ENCODE assay signal across 9 cellular contexts in genomic region chr1:11473635-11474034, GRCh38. TPM values are rescaled to one million over a fixed set of nuclear protein-coding genes. Genes with fewer than 3 reads are reported as not detected.
DNase-seq lines count a peak whose midpoint lies in the region; ATAC-seq and TF ChIP-seq lines count a peak whose summit lies in the region.
"Had no signal": no experiment of that assay in that cellular context is flagged by ENCODE, and none has a peak within 500 bp of the region (broad histone marks: within the 10 kb centered on the region; RNA-seq: fewer than 3 reads in every experiment).

No MANE protein-coding gene starts in this region.

- DNase-seq in Calu3: peak; percentile 18
- DNase-seq in HT-29 (ENCODE audit: low spot score): peak; percentile 3
- peak; percentile 66 for DNase-seq in activated CD8-positive, alpha-beta T cell treated with anti-CD3 and anti-CD28 coated beads, Interleukin-2, amount 10 ng/mL, durations not matched to agents 7 days and 5 days
- peak; percentile 94 for DNase-seq in left kidney (ENCODE audit: low read depth, low spot score)
- DNase-seq in retina: no peak
- DNase-seq in NCI-H2227 treated with DMSO at 0.1 percent for 48 hours (lab: John Stamatoyannopoulos, UW): no peak
- DNase-seq: NCI-H526 treated with DMSO at 0.1 percent for 48 hours had no signal

- no TSS peak for BruUV-seq in Calu3 (replicated peaks; lab: Mats Ljungman, UMichigan)

- H3K4me3 Mint-ChIP-seq in Calu3 (ENCODE audit: low read depth, unreplicated experiment): no peak overlapping the region
- no peak overlapping the region for H3K4me3 Mint-ChIP-seq in activated CD8-positive, alpha-beta T cell treated with anti-CD3 and anti-CD28 coated beads, Interleukin-2, amount 10 ng/mL, durations not matched to agents 7 days and 5 days
- H3K4me3 Mint-ChIP-seq: nephron had no signal

- POLR2A ChIA-PET in activated CD8-positive, alpha-beta T cell treated with anti-CD3 and anti-CD28 coated beads, Interleukin-2, amount 10 ng/mL, durations not matched to agents 7 days and 5 days (lab: Charles Lee): no interaction called here

- H3K4me1 Mint-ChIP-seq in Calu3 (ENCODE audit: low read depth, unreplicated experiment): no peaks in the 10 kb centered on the region
- peaks cover 1% of the 10 kb centered on the region for H3K4me1 Mint-ChIP-seq in activated CD8-positive, alpha-beta T cell treated with anti-CD3 and anti-CD28 coated beads, Interleukin-2, amount 10 ng/mL, durations not matched to agents 7 days and 5 days (ENCODE audit: low read depth)
- H3K4me1 Mint-ChIP-seq: nephron had no signal

- CTCF ChIA-PET in Calu3 (lab: Charles Lee): no interaction called here
- CTCF ChIA-PET in activated CD8-positive, alpha-beta T cell treated with anti-CD3 and anti-CD28 coated beads, Interleukin-2, amount 10 ng/mL, durations not matched to agents 7 days and 5 days (lab: Charles Lee): no interaction called here

- H3K36me3 Mint-ChIP-seq in Calu3 (ENCODE audit: insufficient read depth, unreplicated experiment): no peaks in the 10 kb centered on the region
- H3K36me3 Mint-ChIP-seq in activated CD8-positive, alpha-beta T cell treated with anti-CD3 and anti-CD28 coated beads, Interleukin-2, amount 10 ng/mL, durations not matched to agents 7 days and 5 days (ENCODE audit: low read depth): no peaks in the 10 kb centered on the region

- H3K9me3 Mint-ChIP-seq in Calu3 (ENCODE audit: low read depth, unreplicated experiment): no peaks in the 10 kb centered on the region
- no peaks in the 10 kb centered on the region for H3K9me3 Mint-ChIP-seq in activated CD8-positive, alpha-beta T cell treated with anti-CD3 and anti-CD28 coated beads, Interleukin-2, amount 10 ng/mL, durations not matched to agents 7 days and 5 days (ENCODE audit: insufficient read depth)
- H3K9me3 Mint-ChIP-seq: nephron had no signal

- H3K27ac Mint-ChIP-seq in Calu3 (ENCODE audit: unreplicated experiment): no peak overlapping the region
- H3K27ac Mint-ChIP-seq in activated CD8-positive, alpha-beta T cell treated with anti-CD3 and anti-CD28 coated beads, Interleukin-2, amount 10 ng/mL, durations not matched to agents 7 days and 5 days: no peak overlapping the region
- H3K27ac Mint-ChIP-seq: nephron had no signal

- intact Hi-C loops in Calu3 (cut with micrococcal nuclease; ENCODE audit: unreplicated experiment): no loop called here

- peaks cover 96% of the 10 kb centered on the region for H3K27me3 Mint-ChIP-seq in Calu3 (ENCODE audit: unreplicated experiment)
- peaks cover 19% of the 10 kb centered on the region for H3K27me3 Mint-ChIP-seq in activated CD8-positive, alpha-beta T cell treated with anti-CD3 and anti-CD28 coated beads, Interleukin-2, amount 10 ng/mL, durations not matched to agents 7 days and 5 days (ENCODE audit: low read depth)

- ATAC-seq in activated CD8-positive, alpha-beta T cell treated with anti-CD3 and anti-CD28 coated beads, Interleukin-2, amount 10 ng/mL, durations not matched to agents 7 days and 5 days: no peak
- no peak for ATAC-seq in GM21367 (IDR thresholded peaks at IDR 0.05; ENCODE audit: unreplicated experiment)

- TF ChIP-seq CTCF in Calu3 (IDR thresholded peaks at IDR 0.05; ENCODE audit: unreplicated experiment): no peak

RNA-seq across cellular contexts. Expression of gene DISP3, which starts 5.3 kb away (rescaled TPM):
- 0.86 and 1.3 TPM in 2 replicates for total RNA-seq in Calu3 (2022)
- 0.05 and 0.60 TPM in 2 replicates for total RNA-seq in HT-29 (2014; rRNA removed; shearing (Covaris generic))
- total RNA-seq in activated CD8-positive, alpha-beta T cell treated with anti-CD3 and anti-CD28 coated beads, Interleukin-2, amount 10 ng/mL, durations not matched to agents 7 days and 5 days: under 1 TPM; 0.42 to 0.55 TPM

Comparison
In these comparisons a context has a peak if more than half of its experiments do, and no peak if none do; other contexts are left out.
1. DNase-seq: peak in Calu3 (single experiment), HT-29 (single experiment), activated CD8-positive, alpha-beta T cell treated with anti-CD3 and anti-CD28 coated beads, Interleukin-2, amount 10 ng/mL, durations not matched to agents 7 days and 5 days (single experiment) and left kidney (single experiment); none in retina (single experiment) and NCI-H2227 treated with DMSO at 0.1 percent for 48 hours (single experiment).